ENCODE assay signal across 18 cellular contexts in the genomic region with DNA sequence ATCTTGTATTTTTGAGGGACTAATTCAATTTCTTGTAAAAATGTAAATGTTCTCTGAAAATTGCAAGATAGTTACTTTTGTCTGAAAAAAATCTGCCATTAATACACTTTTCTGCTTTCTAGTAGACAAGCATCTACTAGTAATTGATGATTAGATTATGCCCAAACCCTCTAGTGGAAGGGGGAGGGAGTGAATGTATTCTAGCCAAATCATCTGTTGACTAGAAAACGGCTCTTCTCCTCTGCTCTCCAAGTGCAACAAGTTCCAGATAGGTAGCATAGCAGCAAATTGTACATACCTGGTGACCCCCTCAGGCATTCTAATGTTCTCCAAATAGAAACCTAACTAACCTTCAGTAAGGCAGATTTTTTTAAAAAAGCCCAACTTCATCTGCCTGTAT. TPM values are rescaled to one million over a fixed set of nuclear protein-coding genes. Genes with fewer than 3 reads are reported as not detected.
DNase-seq lines count a peak whose midpoint lies in the region; ATAC-seq and TF ChIP-seq lines count a peak whose summit lies in the region.
"Had no signal": no experiment of that assay in that cellular context is flagged by ENCODE, and none has a peak within 500 bp of the region (broad histone marks: within the 10 kb centered on the region; RNA-seq: fewer than 3 reads in every experiment).

No MANE protein-coding gene starts in this region.

- H3K4me3 ChIP-seq in SK-N-SH (ENCODE audit: low read depth in 2 of 2, low read length in 1 of 2) = no peak overlapping the region
- no peak overlapping the region for H3K4me3 ChIP-seq in neural progenitor cell

- H3K4me3 Mint-ChIP-seq in neural progenitor cell = no peak overlapping the region
- H3K4me3 Mint-ChIP-seq in activated naive CD4-positive, alpha-beta T cell treated with anti-CD3 and anti-CD28 coated beads for 36 hours = no peak overlapping the region
- H3K4me3 Mint-ChIP-seq: activated CD8-positive, alpha-beta memory T cell treated with anti-CD3 and anti-CD28 coated beads, Interleukin-2, amount 10 ng/mL, durations not matched to agents 7 days and 5 days; central memory CD8-positive, alpha-beta T cell; natural killer cell had no signal

- peaks cover 3% of the 10 kb centered on the region for H3K9me3 Mint-ChIP-seq in neural progenitor cell
- no peaks in the 10 kb centered on the region for H3K9me3 Mint-ChIP-seq in activated naive CD4-positive, alpha-beta T cell treated with anti-CD3 and anti-CD28 coated beads for 36 hours
- H3K9me3 Mint-ChIP-seq: central memory CD8-positive, alpha-beta T cell; natural killer cell had no signal

- intact Hi-C loops in activated naive CD4-positive, alpha-beta T cell treated with anti-CD3 and anti-CD28 coated beads for 36 hours (cut with micrococcal nuclease) = no loop called here

- TF ChIP-seq EP300 in SK-N-SH (IDR thresholded peaks at IDR 0.05; ENCODE audit: borderline replicate concordance in 1 of 2, low read depth in 1 of 2, low read length in 1 of 2) = no peak

- TF ChIP-seq RAD21 in SK-N-SH (IDR thresholded peaks at IDR 0.05; ENCODE audit: low read length) = no peak

- H2AFZ ChIP-seq in SK-N-SH (ENCODE audit: low read depth) (no peak overlapping the region), neural progenitor cell (replicated peaks) (no peak overlapping the region)

- H3K9me3 ChIP-seq in SK-N-SH (no peaks in the 10 kb centered on the region), neural progenitor cell (ENCODE audit: low read depth) (no peaks in the 10 kb centered on the region)
- H3K9me3 ChIP-seq: Caco-2 had no signal

- WGBS in SK-N-SH (ENCODE audit: low lambda C conversion rate) = 33% methylated on average over 1 of the region's 1 CpG

- H4K20me1 ChIP-seq in SK-N-SH (ENCODE audit: insufficient read depth) (no peaks in the 10 kb centered on the region), neural progenitor cell (ENCODE audit: low read depth) (no peaks in the 10 kb centered on the region)

- peaks cover 11% of the 10 kb centered on the region for H3K36me3 Mint-ChIP-seq in neural progenitor cell
- H3K36me3 Mint-ChIP-seq in activated naive CD4-positive, alpha-beta T cell treated with anti-CD3 and anti-CD28 coated beads for 36 hours (ENCODE audit: low read depth) = peaks cover 5% of the 10 kb centered on the region
- H3K36me3 Mint-ChIP-seq: natural killer cell had no signal

- no peaks in the 10 kb centered on the region for H3K9me2 ChIP-seq in SK-N-SH

- H3K36me3 ChIP-seq in SK-N-SH (replicated peaks in 1 of 2; ENCODE audit: control insufficient read depth in 1 of 2, insufficient read depth in 2 of 2, low read length in 1 of 2) = peaks cover 12 to 37% of the 10 kb centered on the region in 2 experiments
- no peaks in the 10 kb centered on the region for H3K36me3 ChIP-seq in neural progenitor cell

- H3K27me3 ChIP-seq in SK-N-SH (ENCODE audit: insufficient read depth) (no peaks in the 10 kb centered on the region), neural progenitor cell (no peaks in the 10 kb centered on the region)

- peak; percentile 24 for TF ChIP-seq CTCF in GM12873 (IDR thresholded peaks at IDR 0.05; ENCODE audit: insufficient read depth, low read depth, low read length, missing control alignments)
- TF ChIP-seq CTCF in SK-N-SH (IDR thresholded peaks at IDR 0.05) = peak; percentile 25; the same call in 1 of the 2 replicates
- peak; percentile 33 for TF ChIP-seq CTCF in neural progenitor cell (IDR thresholded peaks at IDR 0.05)

- H3K4me2 ChIP-seq in SK-N-SH (no peak overlapping the region), neural progenitor cell (no peak overlapping the region)

- no peaks in the 10 kb centered on the region for H3K27me3 Mint-ChIP-seq in neural progenitor cell (ENCODE audit: insufficient read depth, low read depth)
- no peaks in the 10 kb centered on the region for H3K27me3 Mint-ChIP-seq in activated naive CD4-positive, alpha-beta T cell treated with anti-CD3 and anti-CD28 coated beads for 36 hours (ENCODE audit: low read depth)
- H3K27me3 Mint-ChIP-seq: activated CD8-positive, alpha-beta memory T cell treated with anti-CD3 and anti-CD28 coated beads, Interleukin-2, amount 10 ng/mL, durations not matched to agents 7 days and 5 days; central memory CD8-positive, alpha-beta T cell had no signal

- POLR2A ChIA-PET in HEK293T (lab: Yijun Ruan, JAX) (no interaction called here), SK-N-SH (lab: Yijun Ruan, JAX) (no interaction called here)

- H3K27ac ChIP-seq in SK-N-SH (ENCODE audit: low read depth in 2 of 2, low read length in 1 of 2) (no peak overlapping the region), neural progenitor cell (no peak overlapping the region)

- no peaks in the 10 kb centered on the region for H3K4me1 Mint-ChIP-seq in neural progenitor cell
- no peaks in the 10 kb centered on the region for H3K4me1 Mint-ChIP-seq in activated naive CD4-positive, alpha-beta T cell treated with anti-CD3 and anti-CD28 coated beads for 36 hours (ENCODE audit: low read depth)
- H3K4me1 Mint-ChIP-seq: activated CD8-positive, alpha-beta memory T cell treated with anti-CD3 and anti-CD28 coated beads, Interleukin-2, amount 10 ng/mL, durations not matched to agents 7 days and 5 days; central memory CD8-positive, alpha-beta T cell; natural killer cell had no signal

- H3K79me2 ChIP-seq in SK-N-SH (ENCODE audit: insufficient read depth) = no peaks in the 10 kb centered on the region
- H3K79me2 ChIP-seq in neural progenitor cell (ENCODE audit: low read depth) = no peaks in the 10 kb centered on the region

- ATAC-seq in HG03108 (IDR thresholded peaks at IDR 0.05; ENCODE audit: unreplicated experiment) = no peak
- ATAC-seq in HG03439 (IDR thresholded peaks at IDR 0.05; ENCODE audit: unreplicated experiment) = no peak
- ATAC-seq: activated CD8-positive, alpha-beta memory T cell treated with anti-CD3 and anti-CD28 coated beads, Interleukin-2, amount 10 ng/mL, durations not matched to agents 7 days and 5 days; natural killer cell had no signal

- H3F3A ChIP-seq in SK-N-SH (replicated peaks; ENCODE audit: insufficient read depth) (peaks cover 4% of the 10 kb centered on the region), neural progenitor cell (ENCODE audit: low read depth) (peaks cover 5% of the 10 kb centered on the region)

- no peaks in the 10 kb centered on the region; a peak in 1 of 4 replicates for H3K4me1 ChIP-seq in SK-N-SH (ENCODE audit: control insufficient read depth in 1 of 2, insufficient read depth in 2 of 2, low read depth in 1 of 2, low read length in 1 of 2)
- no peaks in the 10 kb centered on the region for H3K4me1 ChIP-seq in neural progenitor cell
- H3K4me1 ChIP-seq: Caco-2 had no signal

- no peak overlapping the region for H3K27ac Mint-ChIP-seq in neural progenitor cell
- no peak overlapping the region for H3K27ac Mint-ChIP-seq in activated naive CD4-positive, alpha-beta T cell treated with anti-CD3 and anti-CD28 coated beads for 36 hours
- H3K27ac Mint-ChIP-seq: activated CD8-positive, alpha-beta memory T cell treated with anti-CD3 and anti-CD28 coated beads, Interleukin-2, amount 10 ng/mL, durations not matched to agents 7 days and 5 days; natural killer cell had no signal

- H3K9ac ChIP-seq in SK-N-SH (no peak overlapping the region), neural progenitor cell (no peak overlapping the region)

- DNase-seq in HEK293T (ENCODE audit: extremely low spot score) (peak; percentile 1), SK-N-SH (peak; percentile 24), neural progenitor cell (ENCODE audit: low spot score) (no peak), NCI-H1694 treated with DMSO at 0.1 percent for 48 hours (lab: John Stamatoyannopoulos, UW) (no peak)
- DNase-seq in activated naive CD4-positive, alpha-beta T cell treated with anti-CD3 and anti-CD28 coated beads for 36 hours = no peak
- DNase-seq: activated CD4-positive, alpha-beta T cell treated with anti-CD3 and anti-CD28 coated beads for 48 hours; activated CD8-positive, alpha-beta memory T cell treated with anti-CD3 and anti-CD28 coated beads, Interleukin-2, amount 10 ng/mL, durations not matched to agents 7 days and 5 days; AML-193; Caco-2; natural killer cell; NCI-H1436 treated with DMSO at 0.1 percent for 48 hours; small intestine; stimulated activated CD4-positive, alpha-beta T cell treated with anti-CD3 and anti-CD28 coated beads, Interleukin-4, amount 100 ng/mL, for 24 hours; T-helper 1 cell had no signal

- CTCF ChIA-PET in HEK293T (lab: Yijun Ruan, JAX) (no interaction called here), SK-N-SH (lab: Yijun Ruan, JAX) (interaction anchor here (1.0 to 9.9 kb wide), 3 partner anchors 36 to 62 kb away, joined by 3 to 120 read pairs (median 5); partner anchors contain the start of genes PIGN and RELCH)
- CTCF ChIA-PET in activated naive CD4-positive, alpha-beta T cell treated with anti-CD3 and anti-CD28 coated beads for 36 hours (lab: Charles Lee) = interaction anchor here (2.1 kb wide), 1 partner anchor 58 kb away, joined by 9 read pairs; the partner anchor contains the start of genes PIGN and RELCH

TF ChIP-seq in HEK293T, 16 proteins besides CTCF, POLR2A, EP300 and RAD21 (continues in another document):
- no peak for TF ChIP-seq HDGF (IDR thresholded peaks at IDR 0.05; ENCODE audit: borderline replicate concordance)
- no peak for TF ChIP-seq NFRKB (IDR thresholded peaks at IDR 0.05)
- TF ChIP-seq FOXA1 (IDR thresholded peaks at IDR 0.05) = no peak
- no peak for TF ChIP-seq TARDBP (IDR thresholded peaks at IDR 0.05)
- no peak for TF ChIP-seq CTBP1 (IDR thresholded peaks at IDR 0.05; ENCODE audit: borderline replicate concordance)
- no peak for TF ChIP-seq BHLHE40 (IDR thresholded peaks at IDR 0.05; ENCODE audit: borderline replicate concordance)

TF ChIP-seq in SK-N-SH, 30 proteins besides CTCF, POLR2A, EP300 and RAD21:
- TF ChIP-seq GATA2 (CRISPR knock-in tag; IDR thresholded peaks at IDR 0.05) = peak; percentile 24; the same call in 1 of the 2 replicates
- no peak for TF ChIP-seq USF2 (IDR thresholded peaks at IDR 0.05; ENCODE audit: borderline replicate concordance, low read depth, low read length)

RNA-seq across cellular contexts. Expression of gene RELCH, which starts 58.6 kb away (rescaled TPM):
- polyA plus RNA-seq in SK-N-SH (2012; rRNA removed) = 7.4 and 11.0 TPM in 2 replicates
- 6.7 and 8.0 TPM in 2 replicates for polyA plus RNA-seq in SK-N-SH (2012; cell fraction: cytosol; rRNA removed)
- polyA plus RNA-seq in SK-N-SH (2012; cell fraction: nucleus; rRNA removed) = 14.3 and 23.1 TPM in 2 replicates
- total RNA-seq in neural progenitor cell (ENCODE audit: low replicate concordance) = 27.9 and 40.9 TPM in 2 replicates
- 10 to 100 TPM; 15.7 to 16.3 TPM for total RNA-seq in activated naive CD4-positive, alpha-beta T cell treated with anti-CD3 and anti-CD28 coated beads for 36 hours

RNA-seq across cellular contexts. Expression of gene PIGN, which starts 58.8 kb away (rescaled TPM):
- 6.1 and 10.4 TPM in 2 replicates for polyA plus RNA-seq in SK-N-SH (2012; rRNA removed)
- polyA plus RNA-seq in SK-N-SH (2012; cell fraction: cytosol; rRNA removed) = 11.5 and 12.8 TPM in 2 replicates
- polyA plus RNA-seq in SK-N-SH (2012; cell fraction: nucleus; rRNA removed) = 3.6 and 8.9 TPM in 2 replicates
- total RNA-seq in neural progenitor cell (ENCODE audit: low replicate concordance) = 37.5 and 48.9 TPM in 2 replicates
- 10 to 100 TPM; 21.2 to 22.6 TPM for total RNA-seq in activated naive CD4-positive, alpha-beta T cell treated with anti-CD3 and anti-CD28 coated beads for 36 hours

Comparison
In these comparisons a context has a peak if more than half of its experiments do, and no peak if none do; other contexts are left out.
1. DNase-seq: peak in HEK293T (single experiment) and SK-N-SH (single experiment); none in neural progenitor cell (single experiment), activated naive CD4-positive, alpha-beta T cell treated with anti-CD3 and anti-CD28 coated beads for 36 hours (single experiment) and NCI-H1694 treated with DMSO at 0.1 percent for 48 hours (single experiment).
2. Peak in every context shown above with its lines, with median percentiles within 50 percentile points of each other: CTCF ChIP-seq.